Comparison of ENCODE assay signal across 9 cellular contexts in the genomic region with DNA sequence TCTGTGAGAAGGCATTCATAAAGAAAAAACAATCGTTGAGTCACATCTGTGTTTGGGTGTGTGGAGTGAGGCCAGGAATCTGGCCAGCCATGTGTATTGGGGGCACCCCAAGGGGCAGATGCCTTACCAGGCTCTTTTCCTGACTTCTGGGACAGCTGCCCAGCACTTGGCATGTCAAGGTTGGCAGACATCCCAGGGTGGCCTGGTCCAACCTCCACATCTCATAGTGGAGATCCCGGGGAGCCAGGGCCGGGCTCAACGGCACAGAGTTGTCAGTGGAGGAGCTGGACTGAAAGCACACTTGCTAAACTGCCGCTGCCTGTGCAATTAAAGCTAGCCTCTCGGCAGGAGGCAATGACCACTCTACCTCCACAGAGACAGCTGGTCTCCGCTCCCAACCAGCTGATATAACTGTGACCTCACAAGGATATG.
A peak's percentile ranks its signal among the peaks of the same experiment; 100 is the strongest.
DNase-seq lines count a peak whose midpoint lies in the region; ATAC-seq lines count a peak whose summit lies in the region.
"Had no signal": no experiment of that assay in that cellular context is flagged by ENCODE, and none has a peak within 500 bp of the region (broad histone marks: within the 10 kb centered on the region; RNA-seq: fewer than 3 reads in every experiment).

No MANE protein-coding gene starts in this region.

- H3K4me3 Mint-ChIP-seq in CD8-positive, alpha-beta memory T cell, result no peak overlapping the region

- H3K27ac ChIP-seq in CD8-positive, alpha-beta memory T cell (ENCODE audit: low read depth, low read length), result no peak overlapping the region
- H3K27ac ChIP-seq: SJCRH30 had no signal

- H3K9me3 ChIP-seq in CD8-positive, alpha-beta memory T cell (ENCODE audit: low read length), result no peaks in the 10 kb centered on the region
- H3K9me3 ChIP-seq: SJCRH30 had no signal

- DNase-seq in HS-27A (ENCODE audit: low read depth) (peak; percentile 34), T1000 (lab: John Stamatoyannopoulos, UW) (peak; percentile 50), head of caudate nucleus (peak; percentile 30 to 85 (median 65)), renal cortical epithelial cell (ENCODE audit: low read depth) (peak; percentile 86), NCI-H128 (lab: John Stamatoyannopoulos, UW; ENCODE audit: unreplicated experiment) (no peak)
- DNase-seq in CD8-positive, alpha-beta memory T cell, result no peak

- POLR2A ChIA-PET in CD8-positive, alpha-beta memory T cell (lab: Charles Lee), result no interaction called here

- H3K4me3 ChIP-seq in CD8-positive, alpha-beta memory T cell (ENCODE audit: low read length), result no peak overlapping the region
- H3K4me3 ChIP-seq: SJCRH30 had no signal

- H3K36me3 Mint-ChIP-seq in CD8-positive, alpha-beta memory T cell, result peaks cover 0 to 9% (median 2%) of the 10 kb centered on the region in 3 donors

- no peaks in the 10 kb centered on the region for H3K27me3 ChIP-seq in CD8-positive, alpha-beta memory T cell (ENCODE audit: insufficient read depth, low read length, poor library complexity, severe bottlenecking)
- H3K27me3 ChIP-seq: SJCRH30 had no signal

- H3K9me3 Mint-ChIP-seq in CD8-positive, alpha-beta memory T cell, result no peaks in the 10 kb centered on the region

- intact Hi-C loops in head of caudate nucleus (cut with DNase I), result no loop called here

- no peak for ATAC-seq in HG03442 (IDR thresholded peaks at IDR 0.05; ENCODE audit: unreplicated experiment)
- no peak for ATAC-seq in HG03135 (IDR thresholded peaks at IDR 0.05; ENCODE audit: unreplicated experiment)

- peaks cover 6 to 8% of the 10 kb centered on the region in 2 donors for H3K27me3 Mint-ChIP-seq in CD8-positive, alpha-beta memory T cell

- H3K4me1 Mint-ChIP-seq in CD8-positive, alpha-beta memory T cell, result peaks cover 9 to 19% (median 9%) of the 10 kb centered on the region in 3 donors

- CTCF ChIA-PET in CD8-positive, alpha-beta memory T cell (lab: Charles Lee), result interaction anchor here (1.0 kb wide), 1 partner anchor 26 kb away, joined by 3 read pairs; no protein-coding TSS in a partner anchor

- H3K27ac Mint-ChIP-seq in CD8-positive, alpha-beta memory T cell, result no peak overlapping the region

- no peaks in the 10 kb centered on the region for H3K36me3 ChIP-seq in CD8-positive, alpha-beta memory T cell (ENCODE audit: insufficient read depth, low read length)
- H3K36me3 ChIP-seq: SJCRH30 had no signal

- peaks cover 10% of the 10 kb centered on the region for H3K4me1 ChIP-seq in CD8-positive, alpha-beta memory T cell (ENCODE audit: insufficient read depth, low read length)
- H3K4me1 ChIP-seq: SJCRH30 had no signal

Comparison
In these comparisons a context has a peak if more than half of its experiments do, and no peak if none do; other contexts are left out.
1. DNase-seq: peak in HS-27A (single experiment), T1000 (single experiment), head of caudate nucleus (42 of 42) and renal cortical epithelial cell (single experiment); none in CD8-positive, alpha-beta memory T cell (0 of 5) and NCI-H128 (single experiment).